ENCODE assay signal across 23 cellular contexts in genomic region chr11:92738281-92738680, GRCh38.
"Had no signal": no experiment of that assay in that cellular context is flagged by ENCODE, and none has a peak within 500 bp of the region (broad histone marks: within the 10 kb centered on the region; RNA-seq: fewer than 3 reads in every experiment).

No MANE protein-coding gene starts in this region.

- H3K27ac ChIP-seq: dorsolateral prefrontal cortex, heart left ventricle, neutrophil, sigmoid colon, suprapubic skin, thyroid gland, upper lobe of left lung, uterus had no signal

- H3K27me3 ChIP-seq: dorsolateral prefrontal cortex, heart left ventricle, neutrophil, sigmoid colon, suprapubic skin, thyroid gland, upper lobe of left lung, uterus had no signal

- H3K36me3 ChIP-seq: heart left ventricle, neutrophil, sigmoid colon, suprapubic skin, thyroid gland, upper lobe of left lung, uterus had no signal

- DNase-seq: cortex of kidney; dorsolateral prefrontal cortex; effector CD8-positive, alpha-beta T cell; foreskin melanocyte; heart left ventricle; hippocampal formation; left colon; left ventricle myocardium superior; mesenchymal stem cell; midbrain; posterior cingulate gyrus; sigmoid colon; small intestine; stimulated activated CD4-positive, alpha-beta T cell treated with anti-CD3 and anti-CD28 coated beads, Interleukin-2, amount 100 ng/mL, for 48 hours; stimulated activated naive CD4-positive, alpha-beta T cell treated with Interleukin-2 at 50 U/mL for 16 hours; thyroid gland; upper lobe of left lung; uterus had no signal

- H3K4me1 ChIP-seq: heart left ventricle, suprapubic skin, thyroid gland, upper lobe of left lung, uterus had no signal

- H3K9me3 ChIP-seq: heart left ventricle, neutrophil, sigmoid colon, suprapubic skin, thyroid gland, upper lobe of left lung, uterus had no signal

- ATAC-seq: esophagus mucosa; left colon; natural killer cell treated with Interleukin-12 subunit alpha and Interleukin-12 subunit beta and Interleukin-15 and Interleukin-18, amount 100 ng/mL, for 72 hours had no signal

- H3K4me3 ChIP-seq: dorsolateral prefrontal cortex, heart left ventricle, lung, sigmoid colon, suprapubic skin, thyroid gland, upper lobe of left lung, uterus had no signal
